9 cellular contexts compared by ENCODE assay signal in the genomic region with DNA sequence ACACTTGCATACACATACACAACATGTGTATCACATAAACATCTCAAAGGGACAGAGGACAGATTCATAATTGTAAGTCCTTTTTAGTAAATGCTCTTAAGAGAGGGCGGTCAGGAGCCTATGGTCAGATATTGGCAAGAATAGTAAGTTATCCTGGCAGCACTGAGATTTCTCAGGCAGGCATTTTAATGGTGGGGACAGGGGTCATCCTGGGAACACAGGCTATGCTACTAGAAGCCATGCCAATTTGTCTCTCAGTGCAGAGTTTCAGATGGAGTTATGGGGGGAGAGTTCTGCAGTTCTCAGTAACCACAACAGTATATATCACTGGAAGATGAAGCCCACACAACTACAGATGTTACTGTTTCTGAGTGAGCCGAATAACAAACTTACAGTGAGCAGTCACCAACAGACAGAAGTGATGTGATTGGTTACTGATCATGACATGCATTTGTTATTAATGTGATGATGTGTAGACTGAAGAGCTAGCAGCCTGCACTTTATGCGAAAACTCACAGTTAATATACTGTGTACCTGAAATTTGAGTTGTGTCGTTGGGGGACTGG. TPM values are rescaled to one million over a fixed set of nuclear protein-coding genes. Genes with fewer than 3 reads are reported as not detected.
DNase-seq lines count a peak whose midpoint lies in the region; ATAC-seq and TF ChIP-seq lines count a peak whose summit lies in the region.
"Had no signal": no experiment of that assay in that cellular context is flagged by ENCODE, and none has a peak within 500 bp of the region (broad histone marks: within the 10 kb centered on the region; RNA-seq: fewer than 3 reads in every experiment).

No MANE protein-coding gene starts in this region.

- CTCF ChIA-PET in activated B cell treated with CpG ODN at 0.5 μM for 24 hours (lab: Charles Lee): interaction anchor here (1.2 kb wide), 1 partner anchor 18 kb away, joined by 3 read pairs; no protein-coding TSS in a partner anchor

- H3K27me3 Mint-ChIP-seq in activated B cell treated with CpG ODN at 0.5 μM for 24 hours (no peaks in the 10 kb centered on the region), nephron (ENCODE audit: low read depth) (peaks cover 4% of the 10 kb centered on the region)

- H3K4me1 Mint-ChIP-seq in activated B cell treated with CpG ODN at 0.5 μM for 24 hours (peaks cover 44% of the 10 kb centered on the region), nephron (peaks cover 17% of the 10 kb centered on the region)

- H3K27ac Mint-ChIP-seq in activated B cell treated with CpG ODN at 0.5 μM for 24 hours: peak overlapping the region; percentile 98
- H3K27ac Mint-ChIP-seq in nephron: peak overlapping the region; percentile 50 to 82 (median 72)

- no peaks in the 10 kb centered on the region for H3K9me3 ChIP-seq in gastroesophageal sphincter

- H3K36me3 Mint-ChIP-seq in activated B cell treated with CpG ODN at 0.5 μM for 24 hours (ENCODE audit: low read depth) (peaks cover 3% of the 10 kb centered on the region), nephron (ENCODE audit: low read depth) (no peaks in the 10 kb centered on the region)

- no peaks in the 10 kb centered on the region for H3K9me3 Mint-ChIP-seq in activated B cell treated with CpG ODN at 0.5 μM for 24 hours
- no peaks in the 10 kb centered on the region for H3K9me3 Mint-ChIP-seq in nephron

- no peak for TF ChIP-seq CTCF in activated B cell treated with CpG ODN at 0.5 μM for 24 hours (IDR thresholded peaks at IDR 0.05)
- no peak for TF ChIP-seq CTCF in nephron (IDR thresholded peaks at IDR 0.05; ENCODE audit: unreplicated experiment in 3 of 3)
- TF ChIP-seq CTCF in gastroesophageal sphincter (IDR thresholded peaks at IDR 0.05): no peak

- H3K27me3 ChIP-seq in gastroesophageal sphincter: no peaks in the 10 kb centered on the region

- TF ChIP-seq EP300 in gastroesophageal sphincter (IDR thresholded peaks at IDR 0.05): no peak

- no peak overlapping the region for H3K4me3 ChIP-seq in gastroesophageal sphincter

- DNase-seq in activated B cell treated with CpG ODN at 0.5 μM for 24 hours: no peak
- DNase-seq in ecto neural progenitor cell (ENCODE audit: low spot score): no peak
- no peak for DNase-seq in NCI-H510A (lab: John Stamatoyannopoulos, UW)
- DNase-seq in NCI-H2107 treated with DMSO at 0.1 percent for 48 hours (lab: John Stamatoyannopoulos, UW; ENCODE audit: unreplicated experiment): no peak
- DNase-seq: activated effector memory CD4-positive, alpha-beta T cell treated with anti-CD3 and anti-CD28 coated beads, Interleukin-2, amount 50 U/mL, for 16 hours had no signal

- POLR2A ChIA-PET in activated B cell treated with CpG ODN at 0.5 μM for 24 hours (lab: Charles Lee): interaction anchor here (1.0 to 2.4 kb wide), 6 partner anchors 18 to 53 kb away, joined by 4 to 25 read pairs (median 6); partner anchors contain the start of gene HNRNPF

- H3K36me3 ChIP-seq in gastroesophageal sphincter: no peaks in the 10 kb centered on the region

- H3K27ac ChIP-seq in gastroesophageal sphincter: peak overlapping the region in 1 of 4 donors; percentile 91

- TF ChIP-seq POLR2A in gastroesophageal sphincter (IDR thresholded peaks at IDR 0.05): no peak

- intact Hi-C loops in activated B cell treated with CpG ODN at 0.5 μM for 24 hours (cut with micrococcal nuclease): no loop called here

- H3K4me1 ChIP-seq in gastroesophageal sphincter: peaks cover 0 to 12% (median 9%) of the 10 kb centered on the region in 3 donors

- ATAC-seq in GM18517 (IDR thresholded peaks at IDR 0.05; ENCODE audit: unreplicated experiment) (peak; percentile 31), HG02610 (IDR thresholded peaks at IDR 0.05; ENCODE audit: unreplicated experiment) (peak; percentile 31), activated B cell treated with CpG ODN at 0.5 μM for 24 hours (ENCODE audit: low read depth) (no peak), gastroesophageal sphincter (no peak)

- 62 to 63% methylated on average over 4 of the region's 4 CpGs for WGBS in gastroesophageal sphincter (ENCODE audit: low coverage in 1 of 2), 2 donors

- peak overlapping the region; percentile 69 for H3K4me3 Mint-ChIP-seq in activated B cell treated with CpG ODN at 0.5 μM for 24 hours
- peak overlapping the region; percentile 48 to 82 (median 76) for H3K4me3 Mint-ChIP-seq in nephron

RNA-seq across cellular contexts. Expression of gene ZNF487, which starts 16.4 kb away (rescaled TPM):
- total RNA-seq in activated B cell treated with CpG ODN at 0.5 μM for 24 hours: 2.9 and 3.4 TPM in 2 replicates
- total RNA-seq in gastroesophageal sphincter: 10 to 100 TPM in 3 of 4 donors, 1 to 10 TPM in 1; 5.1 to 22.4 (median 14.0) TPM

RNA-seq across cellular contexts. Expression of gene HNRNPF, which starts 44.4 kb away (rescaled TPM):
- total RNA-seq in activated B cell treated with CpG ODN at 0.5 μM for 24 hours (253 and 255 TPM in 2 replicates), gastroesophageal sphincter (100 to 1,000 TPM; 138 to 215 (median 180) TPM)

Comparison
In these comparisons a context has a peak if more than half of its experiments do, and no peak if none do; other contexts are left out.
1. ATAC-seq: peak in GM18517 (single experiment) and HG02610 (single experiment); none in activated B cell treated with CpG ODN at 0.5 μM for 24 hours (single experiment) and gastroesophageal sphincter (single experiment).